ENCODE assay signal across 11 cellular contexts in the genomic region with DNA sequence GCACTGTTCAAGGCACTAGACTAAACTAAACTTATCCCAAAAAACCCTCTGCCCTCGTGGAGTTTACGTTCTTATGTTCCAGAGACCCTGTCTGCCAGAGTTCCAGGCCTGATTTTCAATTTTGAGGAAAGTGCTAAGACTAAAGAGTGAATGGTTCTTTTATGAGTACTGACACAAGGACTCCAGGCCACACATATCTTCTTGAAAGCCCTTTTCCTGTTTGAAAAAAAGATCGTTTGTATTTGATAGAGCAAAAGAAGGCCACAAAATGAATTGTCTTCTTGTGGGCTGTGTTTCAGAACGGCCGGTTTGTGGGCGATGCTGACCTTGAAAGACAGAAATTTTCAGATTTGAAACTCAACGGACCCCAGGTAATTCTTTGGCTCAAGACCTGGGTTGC. TPM values are rescaled to one million over a fixed set of nuclear protein-coding genes. Genes with fewer than 3 reads are reported as not detected.
DNase-seq lines count a peak whose midpoint lies in the region; ATAC-seq, FAIRE-seq and TF ChIP-seq lines count a peak whose summit lies in the region.
"Had no signal": no experiment of that assay in that cellular context is flagged by ENCODE, and none has a peak within 500 bp of the region (broad histone marks: within the 10 kb centered on the region; RNA-seq: fewer than 3 reads in every experiment).

No MANE protein-coding gene starts in this region.

- no peak overlapping the region for H3K27ac ChIP-seq in HepG2 (ENCODE audit: extremely low read length, insufficient read depth, low read length)
- H3K27ac ChIP-seq in right lobe of liver = no peak overlapping the region
- peak overlapping the region in 3 of 5 donors; percentile 3 to 74 (median 19) for H3K27ac ChIP-seq in adrenal gland
- H3K27ac ChIP-seq: SJSA1 had no signal

- no peak for FAIRE-seq in HepG2 (lab: Jason Lieb, UNC)
- no peak for FAIRE-seq in GM12892 (lab: Jason Lieb, UNC)

- H3K4me1 ChIP-seq in HepG2 (ENCODE audit: insufficient read depth, low read length) (peaks cover 59% of the 10 kb centered on the region), right lobe of liver (peaks cover 3 to 47% (median 21%) of the 10 kb centered on the region in 4 donors), adrenal gland (replicated peaks in 1 of 2) (peaks cover 19 to 43% of the 10 kb centered on the region in 2 donors)

- in situ Hi-C loops in HepG2 (cut with HindIII; ENCODE audit: extremely low pct_ligation_motif_present, low pct_unique_long_range_greater_than_20kb) = no loop called here

- H3K36me3 ChIP-seq in HepG2 (replicated peaks in 1 of 2; ENCODE audit: control insufficient read depth in 1 of 2, insufficient read depth in 2 of 2, low read length in 2 of 2) = peaks cover 13 to 59% of the 10 kb centered on the region in 2 experiments
- H3K36me3 ChIP-seq in right lobe of liver = peaks cover 0 to 33% (median 18%) of the 10 kb centered on the region in 4 donors
- peaks cover 0 to 36% of the 10 kb centered on the region in 2 donors for H3K36me3 ChIP-seq in adrenal gland (replicated peaks in 1 of 2)

- H3K27me3 ChIP-seq in HepG2 (ENCODE audit: control insufficient read depth in 1 of 2, insufficient read depth in 2 of 2, low read length in 2 of 2) = no peaks in the 10 kb centered on the region
- no peaks in the 10 kb centered on the region for H3K27me3 ChIP-seq in right lobe of liver
- no peaks in the 10 kb centered on the region for H3K27me3 ChIP-seq in adrenal gland
- H3K27me3 ChIP-seq: SJSA1 had no signal

- intact Hi-C loops in HepG2 (cut with micrococcal nuclease; ENCODE audit: unreplicated experiment) = no loop called here
- intact Hi-C loops in right lobe of liver (cut with DNase I) = no loop called here
- intact Hi-C loops in adrenal gland (cut with DNase I) = no loop called here

- H3K4me3 Mint-ChIP-seq in naive B cell = peak overlapping the region; percentile 7 to 88 (median 76)

- H3K9me3 Mint-ChIP-seq in naive B cell = no peaks in the 10 kb centered on the region

- no peak overlapping the region for H3K9ac ChIP-seq in HepG2 (ENCODE audit: insufficient read depth, low read depth, low read length)

- H3K79me2 ChIP-seq in HepG2 (ENCODE audit: insufficient read depth, low read length) = peaks cover 79% of the 10 kb centered on the region

- H2AFZ ChIP-seq in HepG2 (ENCODE audit: low read length) = no peak overlapping the region

- TF ChIP-seq CTCF in HepG2 (CRISPR knock-in tag; IDR thresholded peaks at IDR 0.05) = no peak
- no peak for TF ChIP-seq CTCF in right lobe of liver (IDR thresholded peaks at IDR 0.05)
- TF ChIP-seq CTCF in adrenal gland (IDR thresholded peaks at IDR 0.05) = no peak

- no peak overlapping the region for H3K4me3 ChIP-seq in HepG2 (replicated peaks in 1 of 3; ENCODE audit: insufficient read depth in 1 of 3, low read depth in 2 of 3, low read length in 3 of 3)
- no peak overlapping the region for H3K4me3 ChIP-seq in right lobe of liver
- no peak overlapping the region for H3K4me3 ChIP-seq in adrenal gland
- H3K4me3 ChIP-seq: SJSA1 had no signal

- TF ChIP-seq POLR2A in HepG2 (IDR thresholded peaks at IDR 0.05; ENCODE audit: insufficient read depth in 1 of 2, low read depth in 2 of 2, low read length in 2 of 2) = no peak
- TF ChIP-seq POLR2A in right lobe of liver (IDR thresholded peaks at IDR 0.05) = no peak
- no peak for TF ChIP-seq POLR2A in adrenal gland (IDR thresholded peaks at IDR 0.05)
- no peak for TF ChIP-seq POLR2A in GM12892 (IDR thresholded peaks at IDR 0.05; ENCODE audit: low read depth, low read length)

- no peak for TF ChIP-seq RAD21 in HepG2 (CRISPR knock-in tag; IDR thresholded peaks at IDR 0.05)

- CTCF ChIA-PET in HepG2 (lab: Yijun Ruan, JAX; ENCODE audit: low intra/inter-chr PET ratio, low total read pairs) = no interaction called here

- H3K27me3 Mint-ChIP-seq in naive B cell = no peaks in the 10 kb centered on the region

- H4K20me1 ChIP-seq in HepG2 (ENCODE audit: insufficient read depth, low read length) = peaks cover 28% of the 10 kb centered on the region

- no peak for DNase-seq in HepG2 (ENCODE audit: low spot score)
- DNase-seq in right lobe of liver = no peak
- no peak for DNase-seq in adrenal gland
- no peak for DNase-seq in naive B cell
- DNase-seq in globus pallidus (ENCODE audit: low spot score) = no peak
- DNase-seq in GM12892 (ENCODE audit: insufficient read length) = no peak
- DNase-seq: cortex of kidney, NCI-H2227 treated with DMSO at 0.1 percent for 48 hours had no signal

- POLR2A ChIA-PET in HepG2 (lab: Yijun Ruan, JAX) = interaction anchor here (1.2 kb wide), 1 partner anchor 15 kb away, joined by 3 read pairs; no protein-coding TSS in a partner anchor

- H3K27ac Mint-ChIP-seq in naive B cell = peak overlapping the region; percentile 97 to 100 (median 98)

- H3K36me3 Mint-ChIP-seq in naive B cell = peaks cover 7 to 17% of the 10 kb centered on the region in 2 donors

- H3K9me3 ChIP-seq in HepG2 (ENCODE audit: low read length) = no peaks in the 10 kb centered on the region
- H3K9me3 ChIP-seq in right lobe of liver = no peaks in the 10 kb centered on the region
- no peaks in the 10 kb centered on the region for H3K9me3 ChIP-seq in adrenal gland (replicated peaks in 1 of 3)
- H3K9me3 ChIP-seq: SJSA1 had no signal

- BruUV-seq in HepG2 (replicated peaks; lab: Mats Ljungman, UMichigan) = no TSS peak

- 86% methylated on average over 7 of the region's 7 CpGs for WGBS in HepG2 (ENCODE audit: low lambda C conversion rate)
- WGBS in right lobe of liver (ENCODE audit: insufficient coverage, low coverage, low lambda C conversion rate, missing lambda C conversion rate) = 55% methylated on average over 7 of the region's 7 CpGs
- WGBS in adrenal gland, 4 donors = 31 to 38% (median 31%) methylated on average over 7 of the region's 7 CpGs

- ATAC-seq in HepG2 = no peak
- no peak for ATAC-seq in right lobe of liver
- ATAC-seq in naive B cell (ENCODE audit: low read depth in 2 of 2) = no peak
- ATAC-seq in HG02623 (IDR thresholded peaks at IDR 0.05; ENCODE audit: unreplicated experiment) = no peak
- ATAC-seq in GM21381 (IDR thresholded peaks at IDR 0.05; ENCODE audit: unreplicated experiment) = no peak

- TF ChIP-seq EP300 in HepG2 (IDR thresholded peaks at IDR 0.05; ENCODE audit: low read depth in 2 of 2, low read length in 2 of 2) = no peak
- no peak for TF ChIP-seq EP300 in HepG2 (CRISPR knock-in tag; IDR thresholded peaks at IDR 0.05; ENCODE audit: borderline replicate concordance)

- peaks cover 44 to 72% (median 54%) of the 10 kb centered on the region in 3 donors for H3K4me1 Mint-ChIP-seq in naive B cell

- no peak overlapping the region for H3K4me2 ChIP-seq in HepG2 (ENCODE audit: low read depth, low read length)

RNA-seq across cellular contexts. Expression of a gene that starts 32.1 kb away (rescaled TPM):
- total RNA-seq in HepG2 (2016; rRNA removed; fragmentation: Illumina TruSeq; extraction: Trizol) = 128 and 184 TPM in 2 replicates
- total RNA-seq in HepG2 (2016; cell fraction: cytosol; rRNA removed; fragmentation: Illumina TruSeq; extraction: Trizol; ENCODE audit: low read depth) = 9.7 and 10.3 TPM in 2 replicates
- total RNA-seq in HepG2 (2016; cell fraction: insoluble cytoplasmic fraction; rRNA removed; fragmentation: Illumina TruSeq; extraction: Trizol) = 125 and 182 TPM in 2 replicates
- 25.4 and 28.5 TPM in 2 replicates for total RNA-seq in HepG2 (2016; cell fraction: membrane; rRNA removed; fragmentation: Illumina TruSeq; extraction: Trizol)
- 122 and 125 TPM in 2 replicates for total RNA-seq in HepG2 (2016; cell fraction: nucleus; rRNA removed; fragmentation: Illumina TruSeq; extraction: Trizol)
- 117 and 136 TPM in 2 replicates for polyA plus RNA-seq in HepG2 (2011; rRNA removed)
- 93.8 and 103 TPM in 2 replicates for polyA plus RNA-seq in HepG2 (2011; cell fraction: cytosol; rRNA removed)
- polyA plus RNA-seq in HepG2 (2011; cell fraction: nucleus; rRNA removed) = 87.0 and 99.3 TPM in 2 replicates
- 85.5 and 97.1 TPM in 2 replicates for polyA plus RNA-seq in HepG2 (2012)
- 2.6 and 3.2 TPM in 2 replicates for polyA plus RNA-seq in HepG2 (2016; cell fraction: cytosol; fragmentation: Illumina TruSeq; extraction: Trizol; ENCODE audit: low read depth)
- polyA plus RNA-seq in HepG2 (2016; cell fraction: insoluble cytoplasmic fraction; fragmentation: Illumina TruSeq; extraction: Trizol; ENCODE audit: low read depth) = 131 and 135 TPM in 2 replicates
- 11.5 and 13.2 TPM in 2 replicates for polyA plus RNA-seq in HepG2 (2016; cell fraction: membrane; fragmentation: Illumina TruSeq; extraction: Trizol; ENCODE audit: low read depth)
- 100 and 103 TPM in 2 replicates for polyA plus RNA-seq in HepG2 (2016; cell fraction: nucleus; fragmentation: Illumina TruSeq; extraction: Trizol; ENCODE audit: insufficient read depth, low read depth)
- 263 and 616 TPM in 2 replicates for polyA minus RNA-seq in HepG2 (2011; rRNA and poly(A)+ RNA removed; ENCODE audit: low replicate concordance)
- polyA minus RNA-seq in HepG2 (2011; cell fraction: cytosol; rRNA and poly(A)+ RNA removed) = 140 and 158 TPM in 2 replicates
- 209 and 212 TPM in 2 replicates for polyA minus RNA-seq in HepG2 (2011; cell fraction: nucleus; rRNA and poly(A)+ RNA removed)
- total RNA-seq in right lobe of liver = 100 to 1,000 TPM in 3 of 6 experiments, 10 to 100 TPM in 3; 62.3 to 123 (median 97.8) TPM
- 100 to 1,000 TPM in 7 of 8 donors, 10 to 100 TPM in 1; 90.8 to 152 (median 118) TPM for total RNA-seq in adrenal gland
- 10 to 100 TPM; 26.3 to 80.2 (median 31.2) TPM for polyA plus RNA-seq in adrenal gland
- polyA plus RNA-seq in naive B cell (ENCODE audit: low read depth in 6 of 6) = 1 to 10 TPM in 5 of 6 donors, under 1 TPM in 1; 0.28 to 9.5 (median 7.8) TPM
- polyA plus RNA-seq in GM12892 (2012; ENCODE audit: missing spikeins) = 17.7 TPM

RNA-seq across cellular contexts. Expression of a gene that starts 42.1 kb away (rescaled TPM):
- total RNA-seq in HepG2 (2016; rRNA removed; fragmentation: Illumina TruSeq; extraction: Trizol) (not detected in 2 replicates), right lobe of liver (not detected), adrenal gland (not detected)
- total RNA-seq in HepG2 (2016; cell fraction: cytosol; rRNA removed; fragmentation: Illumina TruSeq; extraction: Trizol; ENCODE audit: low read depth) = not detected in 2 replicates
- total RNA-seq in HepG2 (2016; cell fraction: insoluble cytoplasmic fraction; rRNA removed; fragmentation: Illumina TruSeq; extraction: Trizol) = not detected in 2 replicates
- not detected in 2 replicates for total RNA-seq in HepG2 (2016; cell fraction: membrane; rRNA removed; fragmentation: Illumina TruSeq; extraction: Trizol)
- not detected in 2 replicates for total RNA-seq in HepG2 (2016; cell fraction: nucleus; rRNA removed; fragmentation: Illumina TruSeq; extraction: Trizol)
- polyA plus RNA-seq in HepG2 (2011; rRNA removed) (not detected in 2 replicates), adrenal gland (not detected), naive B cell (ENCODE audit: low read depth in 6 of 6) (1 to 10 TPM in 3 of 6 donors, under 1 TPM in 2, not detected in 1; 0.47 to 1.6 (median 1.4) TPM)
- not detected in 2 replicates for polyA plus RNA-seq in HepG2 (2011; cell fraction: cytosol; rRNA removed)
- polyA plus RNA-seq in HepG2 (2011; cell fraction: nucleus; rRNA removed) = not detected in 2 replicates
- polyA plus RNA-seq in HepG2 (2012) = 0.11 TPM in 1 of 2 replicates, not detected in the other
- polyA plus RNA-seq in HepG2 (2016; cell fraction: cytosol; fragmentation: Illumina TruSeq; extraction: Trizol; ENCODE audit: low read depth) = not detected in 2 replicates
- not detected in 2 replicates for polyA plus RNA-seq in HepG2 (2016; cell fraction: insoluble cytoplasmic fraction; fragmentation: Illumina TruSeq; extraction: Trizol; ENCODE audit: low read depth)
- polyA plus RNA-seq in HepG2 (2016; cell fraction: membrane; fragmentation: Illumina TruSeq; extraction: Trizol; ENCODE audit: low read depth) = not detected in 2 replicates
- not detected in 2 replicates for polyA plus RNA-seq in HepG2 (2016; cell fraction: nucleus; fragmentation: Illumina TruSeq; extraction: Trizol; ENCODE audit: insufficient read depth, low read depth)
- polyA minus RNA-seq in HepG2 (2011; rRNA and poly(A)+ RNA removed; ENCODE audit: low replicate concordance) = not detected in 2 replicates
- not detected in 2 replicates for polyA minus RNA-seq in HepG2 (2011; cell fraction: cytosol; rRNA and poly(A)+ RNA removed)
- not detected in 2 replicates for polyA minus RNA-seq in HepG2 (2011; cell fraction: nucleus; rRNA and poly(A)+ RNA removed)
- 1.0 TPM for polyA plus RNA-seq in GM12892 (2012; ENCODE audit: missing spikeins)
- total RNA-seq: SJSA1 had no signal

RNA-seq across cellular contexts. Expression of a gene that starts 52.4 kb away (rescaled TPM):
- total RNA-seq in HepG2 (2016; rRNA removed; fragmentation: Illumina TruSeq; extraction: Trizol) = 70.2 and 77.4 TPM in 2 replicates
- 48.7 and 57.5 TPM in 2 replicates for total RNA-seq in HepG2 (2016; cell fraction: cytosol; rRNA removed; fragmentation: Illumina TruSeq; extraction: Trizol; ENCODE audit: low read depth)
- total RNA-seq in HepG2 (2016; cell fraction: insoluble cytoplasmic fraction; rRNA removed; fragmentation: Illumina TruSeq; extraction: Trizol) = 76.0 and 79.2 TPM in 2 replicates
- total RNA-seq in HepG2 (2016; cell fraction: membrane; rRNA removed; fragmentation: Illumina TruSeq; extraction: Trizol) = 80.5 and 93.1 TPM in 2 replicates
- 38.1 and 39.0 TPM in 2 replicates for total RNA-seq in HepG2 (2016; cell fraction: nucleus; rRNA removed; fragmentation: Illumina TruSeq; extraction: Trizol)
- polyA plus RNA-seq in HepG2 (2011; rRNA removed) = 22.0 and 27.2 TPM in 2 replicates
- polyA plus RNA-seq in HepG2 (2011; cell fraction: cytosol; rRNA removed) = 30.8 and 42.4 TPM in 2 replicates
- 34.5 and 35.6 TPM in 2 replicates for polyA plus RNA-seq in HepG2 (2011; cell fraction: nucleus; rRNA removed)
- 18.1 and 28.1 TPM in 2 replicates for polyA plus RNA-seq in HepG2 (2012)
- polyA plus RNA-seq in HepG2 (2016; cell fraction: cytosol; fragmentation: Illumina TruSeq; extraction: Trizol; ENCODE audit: low read depth) = 46.1 and 57.4 TPM in 2 replicates
- polyA plus RNA-seq in HepG2 (2016; cell fraction: insoluble cytoplasmic fraction; fragmentation: Illumina TruSeq; extraction: Trizol; ENCODE audit: low read depth) = 59.0 and 63.0 TPM in 2 replicates
- 58.7 and 68.5 TPM in 2 replicates for polyA plus RNA-seq in HepG2 (2016; cell fraction: membrane; fragmentation: Illumina TruSeq; extraction: Trizol; ENCODE audit: low read depth)
- 58.2 and 61.8 TPM in 2 replicates for polyA plus RNA-seq in HepG2 (2016; cell fraction: nucleus; fragmentation: Illumina TruSeq; extraction: Trizol; ENCODE audit: insufficient read depth, low read depth)
- 12.4 and 17.0 TPM in 2 replicates for polyA minus RNA-seq in HepG2 (2011; rRNA and poly(A)+ RNA removed; ENCODE audit: low replicate concordance)
- 6.4 and 7.8 TPM in 2 replicates for polyA minus RNA-seq in HepG2 (2011; cell fraction: cytosol; rRNA and poly(A)+ RNA removed)
- polyA minus RNA-seq in HepG2 (2011; cell fraction: nucleus; rRNA and poly(A)+ RNA removed) = 33.2 and 37.3 TPM in 2 replicates
- total RNA-seq in right lobe of liver = 100 to 1,000 TPM in 1 of 6 experiments, 10 to 100 TPM in 5; 57.1 to 110 (median 70.7) TPM
- total RNA-seq in adrenal gland = 100 to 1,000 TPM; 145 to 327 (median 257) TPM
- 100 to 1,000 TPM in 2 of 3 donors, 10 to 100 TPM in 1; 33.8 to 150 (median 131) TPM for polyA plus RNA-seq in adrenal gland
- 100 to 1,000 TPM; 299 to 401 (median 350) TPM for polyA plus RNA-seq in naive B cell (ENCODE audit: low read depth in 6 of 6)
- polyA plus RNA-seq in GM12892 (2012; ENCODE audit: missing spikeins) = 135 TPM

Comparison
In these comparisons a context has a peak if more than half of its experiments do, and no peak if none do; other contexts are left out.
1. H3K27ac ChIP-seq: peak in adrenal gland (3 of 5); none in HepG2 (single experiment) and right lobe of liver (0 of 3).